ENCODE assay signal across 14 cellular contexts in genomic region chr16:67376012-67376411, GRCh38. TPM values are rescaled to one million over a fixed set of nuclear protein-coding genes. Genes with fewer than 3 reads are reported as not detected.
"Had no signal": no experiment of that assay in that cellular context is flagged by ENCODE, and none has a peak within 500 bp of the region (broad histone marks: within the 10 kb centered on the region; RNA-seq: fewer than 3 reads in every experiment).

No MANE protein-coding gene starts in this region.

RNA-seq across cellular contexts. Expression of gene TPPP3, which starts 17.3 kb away (rescaled TPM):
- total RNA-seq: activated naive CD4-positive, alpha-beta T cell treated with anti-CD3 and anti-CD28 coated beads for 36 hours; activated naive CD4-positive, alpha-beta T cell treated with anti-CD3 and anti-CD28 coated beads, Interleukin-2, amount 50 U/mL, for 72 hours; activated naive CD8-positive, alpha-beta T cell treated with anti-CD3 and anti-CD28 coated beads for 36 hours; activated naive CD8-positive, alpha-beta T cell treated with anti-CD3 and anti-CD28 coated beads, Interleukin-2, amount 10 ng/mL, durations not matched to agents 7 days and 5 days; activated T-helper 1 cell treated with anti-CD3 and anti-CD28 coated beads, Interleukin-12 subunit alpha, Interleukin-12 subunit beta, Interleukin-2, Interleukin-4 antibody, amounts not matched to agents 30 ng/mL and 10 ng/mL and 1 ng/mL, durations not matched to agents 14 hours and 24 hours and 36 hours; activated T-helper 2 cell treated with anti-CD3 and anti-CD28 coated beads, Interferon-gamma antibody, Interleukin-2, Interleukin-4, amounts not matched to agents 10 μg/mL and 5 μg/mL and 100 μg/mL, durations not matched to agents 14 hours and 24 hours and 36 hours; bronchial epithelial cell had no signal

RNA-seq across cellular contexts. Expression of gene LRRC36, which starts 49.4 kb away (rescaled TPM):
- total RNA-seq: activated T-cell treated with anti-CD3 and anti-CD28 coated beads, Interleukin-2, amount 50 U/mL, for 4 hours; ascending aorta; astrocyte; bronchial epithelial cell; cardiac septum had no signal
- polyA plus RNA-seq: aorta, cardiac muscle cell had no signal

RNA-seq across cellular contexts. Expression of gene KCTD19, which starts 49.5 kb away (rescaled TPM):
- total RNA-seq: ascending aorta, astrocyte, bronchial epithelial cell, cardiac septum, chondrocyte had no signal
- polyA plus RNA-seq: aorta, cardiac muscle cell had no signal

RNA-seq across cellular contexts. Expression of gene HSD11B2, which starts 54.9 kb away (rescaled TPM):
- total RNA-seq: activated naive CD8-positive, alpha-beta T cell treated with anti-CD3 and anti-CD28 coated beads, Interleukin-2, amount 10 ng/mL, durations not matched to agents 7 days and 5 days; astrocyte had no signal
